ENCODE assay signal across 30 cellular contexts in genomic region chr11:122780296-122780949, GRCh38. TPM values are rescaled to one million over a fixed set of nuclear protein-coding genes. Genes with fewer than 3 reads are reported as not detected.
DNase-seq lines count a peak whose midpoint lies in the region; TF ChIP-seq lines count a peak whose summit lies in the region.
"Had no signal": no experiment of that assay in that cellular context is flagged by ENCODE, and none has a peak within 500 bp of the region (broad histone marks: within the 10 kb centered on the region; RNA-seq: fewer than 3 reads in every experiment).

No MANE protein-coding gene starts in this region.

- H4K20me1 ChIP-seq in smooth muscle cell (ENCODE audit: low read depth), result no peaks in the 10 kb centered on the region

- H3K4me1 ChIP-seq in smooth muscle cell (ENCODE audit: low read depth), result peaks cover 12% of the 10 kb centered on the region
- H3K4me1 ChIP-seq: prostate gland had no signal

- H3K4me3 ChIP-seq in smooth muscle cell, result no peak overlapping the region
- H3K4me3 ChIP-seq: coronary artery, hepatocyte, prostate gland had no signal

- H3K9ac ChIP-seq in smooth muscle cell (ENCODE audit: low read depth), result no peak overlapping the region

- no peaks in the 10 kb centered on the region for H3K79me2 ChIP-seq in smooth muscle cell (ENCODE audit: low read depth)
- H3K79me2 ChIP-seq: hepatocyte had no signal

- peaks cover 22% of the 10 kb centered on the region for H3F3A ChIP-seq in smooth muscle cell (ENCODE audit: low read depth)

- peak; percentile 56 for DNase-seq in activated effector memory CD4-positive, alpha-beta T cell treated with anti-CD3 and anti-CD28 coated beads, Interleukin-2, amount 50 U/mL, for 16 hours
- DNase-seq in activated effector memory CD4-positive, alpha-beta T cell treated with Interleukin-2 at 50 U/mL for 16 hours, result no peak
- DNase-seq in cerebellum (ENCODE audit: low spot score), result peak; percentile 87
- DNase-seq in smooth muscle cell (lab: John Stamatoyannopoulos, UW; ENCODE audit: unreplicated experiment), result no peak
- DNase-seq in foreskin melanocyte, result no peak
- DNase-seq in globus pallidus (ENCODE audit: low spot score), result no peak
- no peak for DNase-seq in activated CD4-positive, CD25-positive, alpha-beta regulatory T cell (lab: John Stamatoyannopoulos, UW)
- DNase-seq: activated CD4-positive, alpha-beta T cell treated with anti-CD3 and anti-CD28 coated beads, Interleukin-2, amount 50 U/mL, for 1 hour; activated naive CD4-positive, alpha-beta T cell treated with anti-CD3 and anti-CD28 coated beads for 36 hours; activated T-cell treated with anti-CD3 and anti-CD28 coated beads, Interleukin-2, amount 50 U/mL, for 72 hours; AML-193; DMS53; effector memory CD8-positive, alpha-beta T cell; foreskin keratinocyte; GDM1; HCEC 1CT; KG1; MM.1S; NCI-H1436 treated with DMSO at 0.1 percent for 48 hours; NCI-H2107; SHP77; stimulated activated naive CD8-positive, alpha-beta T cell treated with anti-CD3 and anti-CD28 coated beads, Interleukin-15, amount 100 ng/mL, for 72 hours; T1000 had no signal

- H3K27ac ChIP-seq in KOPT-K1 (ENCODE audit: low read depth, low read length, poor library complexity, severe bottlenecking) (peak overlapping the region; percentile 41), smooth muscle cell (ENCODE audit: low read depth) (peak overlapping the region; percentile 26)
- H3K27ac ChIP-seq: coronary artery, foreskin keratinocyte, hepatocyte, prostate gland had no signal

- H3K27me3 ChIP-seq in smooth muscle cell (ENCODE audit: low read depth), result no peaks in the 10 kb centered on the region
- H3K27me3 ChIP-seq: foreskin keratinocyte, hepatocyte had no signal

- 82% methylated on average over 10 of the region's 10 CpGs for WGBS in smooth muscle cell (ENCODE audit: low lambda C conversion rate)

- H3K9me3 ChIP-seq in KOPT-K1 (ENCODE audit: insufficient read depth, low read length, poor library complexity, severe bottlenecking), result no peaks in the 10 kb centered on the region
- no peaks in the 10 kb centered on the region for H3K9me3 ChIP-seq in smooth muscle cell (replicated peaks; ENCODE audit: low read depth)
- H3K9me3 ChIP-seq: prostate gland had no signal

- no peak overlapping the region for H3K4me2 ChIP-seq in smooth muscle cell
- H3K4me2 ChIP-seq: hepatocyte had no signal

- TF ChIP-seq CTCF in smooth muscle cell (IDR thresholded peaks at IDR 0.05; ENCODE audit: borderline replicate concordance, insufficient read depth, poor library complexity, severe bottlenecking), result no peak

- H2AFZ ChIP-seq in smooth muscle cell (ENCODE audit: low read depth), result no peak overlapping the region
- H2AFZ ChIP-seq: hepatocyte had no signal

- H3K36me3 ChIP-seq in KOPT-K1 (ENCODE audit: insufficient read depth, low read length), result peaks cover 93% of the 10 kb centered on the region
- no peaks in the 10 kb centered on the region for H3K36me3 ChIP-seq in smooth muscle cell (ENCODE audit: low read depth)
- H3K36me3 ChIP-seq: prostate gland had no signal

RNA-seq across cellular contexts. Expression of gene CRTAM, which starts 57.9 kb away (rescaled TPM):
- total RNA-seq in cerebellum (1.7 TPM), smooth muscle cell (1.1 TPM in 1 of 2 replicates, not detected in the other)
- not detected in 2 replicates for polyA plus RNA-seq in smooth muscle cell
- total RNA-seq: A172, esophagus mucosa, foreskin keratinocyte, hepatocyte, mesenteric fat pad had no signal
- polyA plus RNA-seq: foreskin keratinocyte, hepatocyte had no signal

Comparison
In these comparisons a context has a peak if more than half of its experiments do, and no peak if none do; other contexts are left out.
1. DNase-seq: peak in activated effector memory CD4-positive, alpha-beta T cell treated with anti-CD3 and anti-CD28 coated beads, Interleukin-2, amount 50 U/mL, for 16 hours (single experiment) and cerebellum (single experiment); none in activated effector memory CD4-positive, alpha-beta T cell treated with Interleukin-2 at 50 U/mL for 16 hours (single experiment), smooth muscle cell (single experiment), foreskin melanocyte (single experiment), globus pallidus (single experiment) and activated CD4-positive, CD25-positive, alpha-beta regulatory T cell (0 of 4).